In genomic region chr10:47451275-47451997, GRCh38 we compare ENCODE assay signal across 1 cellular context.
TF ChIP-seq lines count a peak whose summit lies in the region.

No MANE protein-coding gene starts in this region.

TF ChIP-seq in HepG2, 621 proteins besides CTCF, POLR2A, EP300 and RAD21 (continued from another document):
- TF ChIP-seq ZMAT3 (CRISPR knock-in tag; conservative IDR thresholded peaks at IDR 0.05) = no peak
- no peak for TF ChIP-seq GTF3A (CRISPR knock-in tag; conservative IDR thresholded peaks at IDR 0.05)
- TF ChIP-seq ZNF709 (CRISPR knock-in tag; IDR thresholded peaks at IDR 0.05) = no peak
- no peak for TF ChIP-seq ZNF773 (CRISPR knock-in tag; IDR thresholded peaks at IDR 0.05; ENCODE audit: borderline replicate concordance)
- no peak for TF ChIP-seq ZNF687 (CRISPR knock-in tag; IDR thresholded peaks at IDR 0.05)
- TF ChIP-seq, protein P1, sequence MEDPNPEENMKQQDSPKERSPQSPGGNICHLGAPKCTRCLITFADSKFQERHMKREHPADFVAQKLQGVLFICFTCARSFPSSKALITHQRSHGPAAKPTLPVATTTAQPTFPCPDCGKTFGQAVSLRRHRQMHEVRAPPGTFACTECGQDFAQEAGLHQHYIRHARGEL (CRISPR knock-in tag; IDR thresholded peaks at IDR 0.05) = no peak
- TF ChIP-seq ZNF10 (CRISPR knock-in tag; IDR thresholded peaks at IDR 0.05; ENCODE audit: borderline replicate concordance, low read depth) = no peak
- no peak for TF ChIP-seq KLF11 (CRISPR knock-in tag; IDR thresholded peaks at IDR 0.05)
- TF ChIP-seq NRL (CRISPR knock-in tag; IDR thresholded peaks at IDR 0.05; ENCODE audit: borderline replicate concordance) = no peak
- TF ChIP-seq, protein P2, sequence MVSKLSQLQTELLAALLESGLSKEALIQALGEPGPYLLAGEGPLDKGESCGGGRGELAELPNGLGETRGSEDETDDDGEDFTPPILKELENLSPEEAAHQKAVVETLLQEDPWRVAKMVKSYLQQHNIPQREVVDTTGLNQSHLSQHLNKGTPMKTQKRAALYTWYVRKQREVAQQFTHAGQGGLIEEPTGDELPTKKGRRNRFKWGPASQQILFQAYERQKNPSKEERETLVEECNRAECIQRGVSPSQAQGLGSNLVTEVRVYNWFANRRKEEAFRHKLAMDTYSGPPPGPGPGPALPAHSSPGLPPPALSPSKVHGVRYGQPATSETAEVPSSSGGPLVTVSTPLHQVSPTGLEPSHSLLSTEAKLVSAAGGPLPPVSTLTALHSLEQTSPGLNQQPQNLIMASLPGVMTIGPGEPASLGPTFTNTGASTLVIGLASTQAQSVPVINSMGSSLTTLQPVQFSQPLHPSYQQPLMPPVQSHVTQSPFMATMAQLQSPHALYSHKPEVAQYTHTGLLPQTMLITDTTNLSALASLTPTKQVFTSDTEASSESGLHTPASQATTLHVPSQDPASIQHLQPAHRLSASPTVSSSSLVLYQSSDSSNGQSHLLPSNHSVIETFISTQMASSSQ (IDR thresholded peaks at IDR 0.05; ENCODE audit: low read depth) = no peak
- TF ChIP-seq, protein P2 (CRISPR knock-in tag; IDR thresholded peaks at IDR 0.05; ENCODE audit: borderline replicate concordance) = no peak
- no peak for TF ChIP-seq ZNF660 (CRISPR knock-in tag; IDR thresholded peaks at IDR 0.05; ENCODE audit: borderline replicate concordance, low read depth)
- TF ChIP-seq POLR2G (IDR thresholded peaks at IDR 0.05; ENCODE audit: low read depth, low read length) = no peak
TF ChIP-seq in HepG2: peak in this region for 0.
